ENCODE assay signal across 15 cellular contexts in the genomic region with DNA sequence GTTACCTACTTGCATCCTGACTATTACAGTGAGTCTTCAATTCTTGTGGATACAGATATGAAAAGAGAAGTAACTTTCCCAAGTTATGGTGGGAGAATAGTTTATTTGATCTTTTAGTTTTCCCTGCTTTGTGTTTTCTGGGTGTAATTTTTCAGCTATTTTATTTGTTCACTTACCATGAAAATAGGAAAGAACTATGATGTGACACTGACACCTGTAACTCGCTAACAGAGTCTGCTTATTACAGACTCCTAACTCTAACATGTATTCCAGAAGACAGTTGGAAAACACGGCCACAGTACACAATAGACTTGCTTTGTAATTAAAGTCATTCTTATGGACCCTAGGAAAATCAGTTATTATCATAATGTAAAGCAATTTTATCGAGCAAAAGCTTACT.
"Had no signal": no experiment of that assay in that cellular context is flagged by ENCODE, and none has a peak within 500 bp of the region (broad histone marks: within the 10 kb centered on the region; RNA-seq: fewer than 3 reads in every experiment).

No MANE protein-coding gene starts in this region.

- ATAC-seq: activated CD4-positive, CD25-positive, alpha-beta regulatory T cell treated with anti-CD3 and anti-CD28 coated beads, Interleukin-2, amount 50 U/mL, for 24 hours; activated CD8-positive, alpha-beta T cell treated with anti-CD3 and anti-CD28 coated beads for 36 hours; body of pancreas; K562; PC-3 had no signal

- DNase-seq: activated CD4-positive, alpha-beta T cell treated with anti-CD3 and anti-CD28 coated beads for 4 hours; activated CD8-positive, alpha-beta memory T cell treated with anti-CD3 and anti-CD28 coated beads, Interleukin-2, amount 50 U/mL, for 4 hours; activated CD8-positive, alpha-beta T cell treated with anti-CD3 and anti-CD28 coated beads for 36 hours; activated effector memory CD4-positive, alpha-beta T cell treated with Interleukin-2 at 50 U/mL for 16 hours; activated naive CD4-positive, alpha-beta T cell; body of pancreas; Karpas-422; NCI-H146; NCI-H1930; NCI-H2171 treated with DMSO at 0.1 percent for 48 hours; NCI-H226; PC-3; SHP77 treated with DMSO at 0.1 percent for 48 hours had no signal
